ENCODE assay signal across 17 cellular contexts in genomic region chr15:25799906-25800700, GRCh38.
DNase-seq lines count a peak whose midpoint lies in the region; ATAC-seq and TF ChIP-seq lines count a peak whose summit lies in the region.
"Had no signal": no experiment of that assay in that cellular context is flagged by ENCODE, and none has a peak within 500 bp of the region (broad histone marks: within the 10 kb centered on the region; RNA-seq: fewer than 3 reads in every experiment).

No MANE protein-coding gene starts in this region.

- CTCF ChIA-PET in activated naive CD4-positive, alpha-beta T cell treated with anti-CD3 and anti-CD28 coated beads for 36 hours (lab: Charles Lee): interaction anchor here (0.9 to 1.0 kb wide), 2 partner anchors 16 to 134 kb away, joined by 3 read pairs; no protein-coding TSS in a partner anchor

- H3K27me3 Mint-ChIP-seq in activated naive CD4-positive, alpha-beta T cell treated with anti-CD3 and anti-CD28 coated beads for 36 hours (ENCODE audit: low read depth): no peaks in the 10 kb centered on the region
- no peaks in the 10 kb centered on the region for H3K27me3 Mint-ChIP-seq in T-helper 17 cell

- no peaks in the 10 kb centered on the region for H3K27me3 ChIP-seq in left lung
- no peaks in the 10 kb centered on the region for H3K27me3 ChIP-seq in tibial artery
- H3K27me3 ChIP-seq: stomach, uterus had no signal

- peaks cover 54% of the 10 kb centered on the region for H3K4me1 Mint-ChIP-seq in activated naive CD4-positive, alpha-beta T cell treated with anti-CD3 and anti-CD28 coated beads for 36 hours (ENCODE audit: low read depth)
- peaks cover 30% of the 10 kb centered on the region for H3K4me1 Mint-ChIP-seq in T-helper 17 cell

- H3K9me3 ChIP-seq in T-helper 17 cell (ENCODE audit: control insufficient read depth, low read length, poor library complexity, severe bottlenecking): no peaks in the 10 kb centered on the region
- no peaks in the 10 kb centered on the region for H3K9me3 ChIP-seq in left lung
- H3K9me3 ChIP-seq in tibial artery: no peaks in the 10 kb centered on the region
- H3K9me3 ChIP-seq: stomach, uterus had no signal

- H3K27ac ChIP-seq in left lung: no peak overlapping the region
- H3K27ac ChIP-seq in tibial artery: peak overlapping the region; percentile 79 to 89
- H3K27ac ChIP-seq: stomach, uterus had no signal

- no peak for TF ChIP-seq CTCF in left lung (IDR thresholded peaks at IDR 0.05)
- TF ChIP-seq CTCF in tibial artery (IDR thresholded peaks at IDR 0.05): no peak

- intact Hi-C loops in activated naive CD4-positive, alpha-beta T cell treated with anti-CD3 and anti-CD28 coated beads for 36 hours (cut with micrococcal nuclease): no loop called here
- intact Hi-C loops in left lung (cut with DNase I): no loop called here
- intact Hi-C loops in tibial artery (cut with DNase I; ENCODE audit: low total_unique reads): loop anchor here (5.0 to 10.0 kb wide), 2 partner anchors 62 to 65 kb away; partner anchors contain the start of gene ATP10A

- peaks cover 0 to 15% of the 10 kb centered on the region in 2 donors for H3K4me1 ChIP-seq in left lung
- peaks cover 0 to 99% (median 75%) of the 10 kb centered on the region in 4 donors for H3K4me1 ChIP-seq in tibial artery
- H3K4me1 ChIP-seq: uterus had no signal

- no peaks in the 10 kb centered on the region for H3K36me3 ChIP-seq in left lung
- H3K36me3 ChIP-seq in tibial artery: no peaks in the 10 kb centered on the region
- H3K36me3 ChIP-seq: stomach, uterus had no signal

- peak overlapping the region; percentile 37 for H3K4me3 Mint-ChIP-seq in activated naive CD4-positive, alpha-beta T cell treated with anti-CD3 and anti-CD28 coated beads for 36 hours
- H3K4me3 Mint-ChIP-seq in T-helper 17 cell: peak overlapping the region; percentile 33
- H3K4me3 Mint-ChIP-seq: T-helper 1 cell treated with Interleukin-12 subunit alpha and Interleukin-12 subunit beta and Interleukin-4 antibody, amounts not matched to agents 30 μg/mL and 1 μg/mL, for 36 hours had no signal

- peak overlapping the region; percentile 13 for H3K27ac Mint-ChIP-seq in activated naive CD4-positive, alpha-beta T cell treated with anti-CD3 and anti-CD28 coated beads for 36 hours
- H3K27ac Mint-ChIP-seq in T-helper 17 cell: no peak overlapping the region
- H3K27ac Mint-ChIP-seq: T-helper 1 cell treated with Interleukin-12 subunit alpha and Interleukin-12 subunit beta and Interleukin-4 antibody, amounts not matched to agents 30 μg/mL and 1 μg/mL, for 36 hours had no signal

- peaks cover 2% of the 10 kb centered on the region for H3K36me3 Mint-ChIP-seq in activated naive CD4-positive, alpha-beta T cell treated with anti-CD3 and anti-CD28 coated beads for 36 hours (ENCODE audit: low read depth)
- H3K36me3 Mint-ChIP-seq in T-helper 17 cell (ENCODE audit: low read depth): peaks cover 3% of the 10 kb centered on the region

- H3K4me3 ChIP-seq in left lung: no peak overlapping the region
- no peak overlapping the region for H3K4me3 ChIP-seq in tibial artery
- H3K4me3 ChIP-seq: stomach, uterus had no signal

- no peaks in the 10 kb centered on the region for H3K9me3 Mint-ChIP-seq in activated naive CD4-positive, alpha-beta T cell treated with anti-CD3 and anti-CD28 coated beads for 36 hours
- H3K9me3 Mint-ChIP-seq: dendritic cell treated with granulocyte-macrophage colony-stimulating factor and Interleukin-4, amounts not matched to agents 40 ng/mL and 50 ng/mL, for 4 days; T-helper 1 cell treated with Interleukin-12 subunit alpha and Interleukin-12 subunit beta and Interleukin-4 antibody, amounts not matched to agents 30 μg/mL and 1 μg/mL, for 36 hours had no signal

- DNase-seq in activated naive CD4-positive, alpha-beta T cell treated with anti-CD3 and anti-CD28 coated beads for 36 hours: peak; percentile 17
- no peak for DNase-seq in activated naive CD4-positive, alpha-beta T cell (lab: John Stamatoyannopoulos, UW)
- no peak for DNase-seq in T-helper 17 cell
- peak in 1 of 2 donors; percentile 33 for DNase-seq in left lung
- DNase-seq in tibial artery: peak in 1 of 2 donors; percentile 66
- no peak for DNase-seq in NCI-H2029 treated with DMSO at 0.1 percent for 48 hours (lab: John Stamatoyannopoulos, UW)
- no peak for DNase-seq in T-helper 1 cell
- DNase-seq in AML-193 (lab: John Stamatoyannopoulos, UW): no peak
- DNase-seq: activated CD4-positive, CD25-positive, alpha-beta regulatory T cell treated with anti-CD3 and anti-CD28 coated beads, Interleukin-2, amount 50 U/mL, for 72 hours; NCI-H146; NCI-H446; stimulated activated CD4-positive, alpha-beta T cell treated with anti-CD3 and anti-CD28 coated beads, Interleukin-12 subunit alpha, Interleukin-12 subunit beta, amount 100 ng/mL, for 4 hours; stomach; uterus had no signal

- ATAC-seq in T-helper 17 cell: no peak
- ATAC-seq in left lung: peak; percentile 11
- ATAC-seq: Right ventricle myocardium inferior had no signal

Comparison
In these comparisons a context has a peak if more than half of its experiments do, and no peak if none do; other contexts are left out.
1. H3K27ac ChIP-seq: peak in tibial artery (2 of 2); none in left lung (0 of 2).